ENCODE assay signal across 8 cellular contexts in the genomic region with DNA sequence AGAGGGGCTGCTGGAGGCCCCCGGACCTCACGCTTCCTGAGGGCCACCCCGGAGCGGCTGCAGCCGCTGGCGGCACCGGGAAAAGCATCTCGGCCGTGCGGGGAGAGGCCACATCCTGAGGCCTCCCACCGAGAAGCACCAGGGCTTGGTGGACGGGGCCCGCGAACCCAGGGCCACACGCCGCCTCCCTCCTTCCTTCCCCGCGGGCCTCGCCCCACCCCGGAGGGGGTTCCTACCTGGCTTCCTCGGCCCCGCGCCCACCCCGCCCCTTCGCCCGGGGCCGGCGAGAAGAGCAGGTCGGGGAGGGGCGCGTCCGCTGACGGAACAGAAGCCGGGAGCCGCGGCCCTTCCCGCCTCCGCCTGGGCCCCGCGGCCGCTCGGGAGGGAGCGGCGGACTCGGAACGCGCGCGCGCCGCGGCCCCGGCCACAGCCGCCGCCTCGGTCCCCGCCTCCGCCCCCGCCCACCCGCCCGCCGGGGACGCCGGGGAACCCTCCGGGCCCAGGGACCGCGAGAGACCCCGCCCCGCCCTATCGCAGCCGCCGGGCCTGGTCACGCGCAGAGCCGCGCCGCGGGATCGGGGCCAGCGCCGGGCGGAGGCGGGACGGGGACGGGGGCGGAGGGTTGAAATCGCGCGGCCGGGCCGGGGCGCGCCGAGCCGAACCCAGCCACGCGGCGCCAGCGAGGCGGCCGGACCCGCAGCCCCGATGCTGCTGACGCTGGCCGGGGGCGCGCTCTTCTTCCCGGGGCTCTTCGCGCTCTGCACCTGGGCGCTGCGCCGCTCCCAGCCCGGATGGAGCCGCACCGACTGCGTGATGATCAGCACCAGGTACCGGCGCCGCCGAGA. TPM values are rescaled to one million over a fixed set of nuclear protein-coding genes. Genes with fewer than 3 reads are reported as not detected.
DNase-seq lines count a peak whose midpoint lies in the region; TF ChIP-seq lines count a peak whose summit lies in the region.

A gene (plus strand): TSS at position 654 of the 845 bp plus-strand sequence. CDS start 52 bp downstream, at position 706.

- H4K20me1 ChIP-seq in H9 (ENCODE audit: control insufficient read depth, insufficient read depth, insufficient read length) = no peaks in the 10 kb centered on the region

- H3K79me2 ChIP-seq in H9 (ENCODE audit: insufficient read depth, low read length) = no peaks in the 10 kb centered on the region

- no peaks in the 10 kb centered on the region for H3K27me3 ChIP-seq in H9 (ENCODE audit: insufficient read depth, low read length)

- H3K18ac ChIP-seq in H9 (ENCODE audit: insufficient read length, low read depth, low read length) = peak within 1 kb of the TSS; percentile 82

- H3K4me2 ChIP-seq in H9 (ENCODE audit: insufficient read depth, insufficient read length, low read length) = peak within 1 kb of the TSS; percentile 87

- H3K27ac Mint-ChIP-seq in H9 = peak within 1 kb of the TSS in 2 of 3 experiments; percentile 22 to 52; a peak in 3 of 7 replicates
- peak within 1 kb of the TSS; percentile 93 for H3K27ac Mint-ChIP-seq in stimulated activated naive CD8-positive, alpha-beta T cell treated with anti-CD3 and anti-CD28 coated beads, Interleukin-15, Interleukin-2, amounts not matched to agents 100 ng/mL and 50 ng/mL, for 24 hours

- no peak within 1 kb of the TSS for H2BK120ac ChIP-seq in H9 (ENCODE audit: low read depth, low read length, poor library complexity, severe bottlenecking)

- in situ Hi-C loops in G401 (cut with HindIII; ENCODE audit: low sequenced_read_pairs) = no loop called here

- no peak within 1 kb of the TSS for H4K8ac ChIP-seq in H9 (replicated peaks; ENCODE audit: insufficient read length, low read depth, low read length)

- no peak within 1 kb of the TSS for H4K91ac ChIP-seq in H9 (ENCODE audit: insufficient read length, low read depth, low read length)

- peak within 1 kb of the TSS; percentile 75 for H3K4me3 ChIP-seq in mesodermal cell (ENCODE audit: extremely low read depth, insufficient read depth, low read length, poor library complexity, severe bottlenecking)

- TF ChIP-seq CTCF in H9 (conservative IDR thresholded peaks at IDR 0.05) = no peak

- H2BK5ac ChIP-seq in H9 (ENCODE audit: insufficient read length, low read length) = no peak within 1 kb of the TSS

- no peaks in the 10 kb centered on the region for H3K79me1 ChIP-seq in H9 (ENCODE audit: insufficient read depth, low read depth, low read length, poor library complexity, severe bottlenecking)

- no peak within 1 kb of the TSS for H2BK12ac ChIP-seq in H9 (ENCODE audit: insufficient read length, low read depth, low read length)

- DNase-seq in G401 (ENCODE audit: low spot score) (peak; percentile 51), H9 (peak; percentile 67), NCI-H2196 (lab: John Stamatoyannopoulos, UW; ENCODE audit: unreplicated experiment) (peak; percentile 43), activated T-cell treated with anti-CD3 and anti-CD28 coated beads for 1 hour (ENCODE audit: low read depth) (peak; percentile 12), epidermal melanocyte (ENCODE audit: insufficient read length, low spot score) (peak; percentile 69), superior temporal gyrus (ENCODE audit: extremely low spot score) (no peak)

- peaks cover 8 to 24% of the 10 kb centered on the region in 2 experiments for H3K4me1 Mint-ChIP-seq in H9
- peaks cover 38% of the 10 kb centered on the region for H3K4me1 Mint-ChIP-seq in stimulated activated naive CD8-positive, alpha-beta T cell treated with anti-CD3 and anti-CD28 coated beads, Interleukin-15, Interleukin-2, amounts not matched to agents 100 ng/mL and 50 ng/mL, for 24 hours (ENCODE audit: low read depth)

- H3K36me3 Mint-ChIP-seq in H9 (ENCODE audit: insufficient read depth in 1 of 3, low read depth in 3 of 3) = peaks cover 21 to 36% (median 30%) of the 10 kb centered on the region in 3 experiments
- H3K36me3 Mint-ChIP-seq in stimulated activated naive CD8-positive, alpha-beta T cell treated with anti-CD3 and anti-CD28 coated beads, Interleukin-15, Interleukin-2, amounts not matched to agents 100 ng/mL and 50 ng/mL, for 24 hours (ENCODE audit: low read depth) = peaks cover 31% of the 10 kb centered on the region

- no peak within 1 kb of the TSS for H2BK20ac ChIP-seq in H9 (ENCODE audit: low read depth, low read length, poor library complexity, severe bottlenecking)

- H4K5ac ChIP-seq in H9 (ENCODE audit: insufficient read length, low read depth, low read length) = no peak within 1 kb of the TSS

- H3K36me3 ChIP-seq in mesodermal cell (ENCODE audit: control insufficient read depth, insufficient read depth, low read length) = peaks cover 26% of the 10 kb centered on the region

- H3K4ac ChIP-seq in H9 (ENCODE audit: low read depth, low read length) = no peak within 1 kb of the TSS

- no peak within 1 kb of the TSS for H3K56ac ChIP-seq in H9 (ENCODE audit: insufficient read length, low read depth, low read length)

- H3K4me1 ChIP-seq in H9 (ENCODE audit: insufficient read depth, low read length) (no peaks in the 10 kb centered on the region), mesodermal cell (ENCODE audit: control insufficient read depth, insufficient read depth, low read length, poor library complexity, severe bottlenecking) (peaks cover 7% of the 10 kb centered on the region)

- H3K9ac ChIP-seq in H9 (ENCODE audit: extremely low read depth, insufficient read length, low read length) = peak within 1 kb of the TSS; percentile 57

- peak within 1 kb of the TSS; percentile 73 for H3K14ac ChIP-seq in H9 (ENCODE audit: insufficient read depth, low read length)

- H2BK15ac ChIP-seq in H9 (ENCODE audit: low read depth, low read length) = no peak within 1 kb of the TSS; the same call in 1 of the 2 replicates

- H3T11ph ChIP-seq in H9 (ENCODE audit: low read length) = no peak within 1 kb of the TSS

- H3K23me2 ChIP-seq in H9 (ENCODE audit: insufficient read length, low read depth, low read length, poor library complexity, severe bottlenecking) = peaks cover 6% of the 10 kb centered on the region

- H2AFZ ChIP-seq in H9 (ENCODE audit: low read length) = no peak within 1 kb of the TSS

- H3K27ac ChIP-seq in H9 (ENCODE audit: insufficient read length, low read depth, low read length) (no peak within 1 kb of the TSS), mesodermal cell (ENCODE audit: low read depth, low read length, severe bottlenecking) (no peak within 1 kb of the TSS)

- H2AK5ac ChIP-seq in H9 (ENCODE audit: insufficient read length, low read length) = no peak within 1 kb of the TSS

- H3K4me3 Mint-ChIP-seq in H9 = peak within 1 kb of the TSS; percentile 89 to 94
- peak within 1 kb of the TSS; percentile 92 for H3K4me3 Mint-ChIP-seq in stimulated activated naive CD8-positive, alpha-beta T cell treated with anti-CD3 and anti-CD28 coated beads, Interleukin-15, Interleukin-2, amounts not matched to agents 100 ng/mL and 50 ng/mL, for 24 hours

- no CpG with 5 or more reads among the region's 121 CpGs for WGBS in H9 (ENCODE audit: extremely low coverage, insufficient read length, low lambda C conversion rate)
- 1% methylated on average over 58 to 86 of the region's 121 CpGs for WGBS in mesodermal cell (ENCODE audit: insufficient coverage in 2 of 2), 2 experiments

- peaks cover 7% of the 10 kb centered on the region for H3K27me3 Mint-ChIP-seq in H9 (ENCODE audit: low read depth)
- peaks cover 5% of the 10 kb centered on the region for H3K27me3 Mint-ChIP-seq in stimulated activated naive CD8-positive, alpha-beta T cell treated with anti-CD3 and anti-CD28 coated beads, Interleukin-15, Interleukin-2, amounts not matched to agents 100 ng/mL and 50 ng/mL, for 24 hours

- H3K9me3 ChIP-seq in H9 (ENCODE audit: control insufficient read depth, low read depth, low read length) (no peaks in the 10 kb centered on the region), mesodermal cell (ENCODE audit: control insufficient read depth, low read length) (no peaks in the 10 kb centered on the region)

- H3K23ac ChIP-seq in H9 (ENCODE audit: insufficient read length, low read depth, low read length) = no peak within 1 kb of the TSS

- H3K9me3 Mint-ChIP-seq in H9 = no peaks in the 10 kb centered on the region
- H3K9me3 Mint-ChIP-seq in stimulated activated naive CD8-positive, alpha-beta T cell treated with anti-CD3 and anti-CD28 coated beads, Interleukin-15, Interleukin-2, amounts not matched to agents 100 ng/mL and 50 ng/mL, for 24 hours = no peaks in the 10 kb centered on the region

RNA-seq across cellular contexts. Expression of the gene that starts here (rescaled TPM):
- 39.4 and 42.0 TPM in 2 replicates for total RNA-seq in G401 (2014; rRNA removed; shearing (Covaris generic))
- total RNA-seq in H9 (2021) = 27.3 and 29.6 TPM in 2 replicates
- 18.1 TPM for polyA plus RNA-seq in mesodermal cell (2013, experiment 1 of 2)
- 17.0 TPM for polyA plus RNA-seq in mesodermal cell (2013, experiment 2 of 2)
